ENCODE assay signal across 16 cellular contexts in genomic region chr1:237309595-237310118, GRCh38.
DNase-seq lines count a peak whose midpoint lies in the region; ATAC-seq and TF ChIP-seq lines count a peak whose summit lies in the region.
"Had no signal": no experiment of that assay in that cellular context is flagged by ENCODE, and none has a peak within 500 bp of the region (broad histone marks: within the 10 kb centered on the region; RNA-seq: fewer than 3 reads in every experiment).

No MANE protein-coding gene starts in this region.

- H3K4me3 Mint-ChIP-seq in GM23338 (no peak overlapping the region), endodermal cell (no peak overlapping the region)
- H3K4me3 Mint-ChIP-seq: CD14-positive monocyte; CD8-positive, alpha-beta T cell had no signal

- H3K4me3 ChIP-seq in GM23338 (no peak overlapping the region), H7 (ENCODE audit: insufficient read depth, low read depth, low read length) (no peak overlapping the region), endodermal cell (ENCODE audit: low read length) (no peak overlapping the region), right cardiac atrium (ENCODE audit: low read length) (no peak overlapping the region)
- H3K4me3 ChIP-seq: A549 had no signal

- H4K20me1 ChIP-seq in GM23338 (replicated peaks; ENCODE audit: insufficient read depth), result no peaks in the 10 kb centered on the region

- H3K9ac ChIP-seq in endodermal cell (ENCODE audit: extremely low read depth, low read length, poor library complexity, severe bottlenecking), result no peak overlapping the region

- TF ChIP-seq POLR2A in GM18505 (IDR thresholded peaks at IDR 0.05; ENCODE audit: borderline replicate concordance, extremely low read depth, insufficient read depth, insufficient read length), result no peak

- H3K4me1 ChIP-seq in GM23338 (ENCODE audit: insufficient read depth) (0 out of 2 replicates have a peak, but pooled peaks cover 6% of the 10 kb centered on the region), endodermal cell (ENCODE audit: control insufficient read depth, insufficient read depth, low read length) (peaks cover 3% of the 10 kb centered on the region), right cardiac atrium (ENCODE audit: control insufficient read depth, insufficient read depth, low read length) (no peaks in the 10 kb centered on the region)
- H3K4me1 ChIP-seq: A549 had no signal

- H3K27me3 Mint-ChIP-seq in GM23338 (ENCODE audit: insufficient read depth, low read depth, poor library complexity) (peaks cover 4% of the 10 kb centered on the region), endodermal cell (ENCODE audit: insufficient read depth) (no peaks in the 10 kb centered on the region)

- peaks cover 4% of the 10 kb centered on the region; the same call in 1 of the 3 replicates for H3K36me3 Mint-ChIP-seq in GM23338 (ENCODE audit: low read depth)
- H3K36me3 Mint-ChIP-seq in endodermal cell (ENCODE audit: low read depth), result peaks cover 5% of the 10 kb centered on the region
- H3K36me3 Mint-ChIP-seq: CD14-positive monocyte; CD8-positive, alpha-beta T cell had no signal

- no peaks in the 10 kb centered on the region for H3K79me2 ChIP-seq in GM23338 (replicated peaks; ENCODE audit: insufficient read depth)

- H3K27ac ChIP-seq in GM23338 (ENCODE audit: low read depth) (no peak overlapping the region), endodermal cell (ENCODE audit: low read depth, low read length) (no peak overlapping the region), right cardiac atrium (ENCODE audit: low read length) (no peak overlapping the region)
- H3K27ac ChIP-seq: A549 had no signal

- no peak overlapping the region for H2AFZ ChIP-seq in GM23338

- H3K27ac Mint-ChIP-seq in GM23338 (no peak overlapping the region), endodermal cell (no peak overlapping the region)
- H3K27ac Mint-ChIP-seq: CD14-positive monocyte; CD8-positive, alpha-beta T cell had no signal

- DNase-seq in GM23338 (ENCODE audit: low spot score) (peak; percentile 15), H7 (peak; percentile 3), endodermal cell (peak; percentile 64), right cardiac atrium (peak; percentile 15 to 61 (median 52)), DMS53 treated with DMSO at 0.1 percent for 48 hours (lab: John Stamatoyannopoulos, UW; ENCODE audit: unreplicated experiment) (no peak), NCI-H345 treated with DMSO at 0.1 percent for 48 hours (lab: John Stamatoyannopoulos, UW; ENCODE audit: unreplicated experiment) (no peak)
- DNase-seq: BE2C; CD8-positive, alpha-beta T cell; COR-L47; DMS153; DND-41; GDM1; IMR-90 had no signal

- 89 to 100% methylated on average over 3 to 32 of the region's 32 CpGs for WGBS in endodermal cell (ENCODE audit: insufficient coverage in 1 of 2, insufficient read length in 1 of 2), 2 experiments
- WGBS in right cardiac atrium, result 90% methylated on average over 32 of the region's 32 CpGs

- TF ChIP-seq CTCF in GM23338 (conservative IDR thresholded peaks at IDR 0.05; ENCODE audit: low read depth in 2 of 2) (no peak), endodermal cell (conservative IDR thresholded peaks at IDR 0.05) (no peak)

- intact Hi-C loops in right cardiac atrium (cut with DNase I), result no loop called here

- H3K4me2 ChIP-seq in GM23338, result no peak overlapping the region
- H3K4me2 ChIP-seq: A549 had no signal

- no peaks in the 10 kb centered on the region for H3F3A ChIP-seq in GM23338 (replicated peaks; ENCODE audit: low read depth)

- peaks cover 7% of the 10 kb centered on the region for H3K9me3 ChIP-seq in endodermal cell (ENCODE audit: control insufficient read depth, low read length)
- no peaks in the 10 kb centered on the region for H3K9me3 ChIP-seq in right cardiac atrium (ENCODE audit: control insufficient read depth, low read length)
- H3K9me3 ChIP-seq: A549, BE2C had no signal

- H3K9me3 Mint-ChIP-seq in GM23338 (peaks cover 8% of the 10 kb centered on the region; the same call in 2 of the 3 replicates), endodermal cell (peaks cover 10% of the 10 kb centered on the region)

- H3K4me1 Mint-ChIP-seq in GM23338 (0 out of 3 replicates have a peak, but pooled peaks cover 3% of the 10 kb centered on the region), endodermal cell (peaks cover 9% of the 10 kb centered on the region)
- H3K4me1 Mint-ChIP-seq: CD14-positive monocyte had no signal

- H3K9me2 ChIP-seq in GM23338 (ENCODE audit: insufficient read depth), result no peaks in the 10 kb centered on the region

- ATAC-seq in GM23338, result peak; percentile 39; the same call in 2 of the 3 replicates
- ATAC-seq in right cardiac atrium, result peak; percentile 45 to 57
- no peak for ATAC-seq in GM18505 (IDR thresholded peaks at IDR 0.05; ENCODE audit: unreplicated experiment)
- ATAC-seq: A549; CD8-positive, alpha-beta T cell had no signal

- H3K27me3 ChIP-seq in GM23338 (ENCODE audit: insufficient read depth) (no peaks in the 10 kb centered on the region), H7 (ENCODE audit: control insufficient read depth, insufficient read depth, low read length) (no peaks in the 10 kb centered on the region), endodermal cell (ENCODE audit: control insufficient read depth, insufficient read depth, low read length, poor library complexity, severe bottlenecking) (no peaks in the 10 kb centered on the region), right cardiac atrium (ENCODE audit: control insufficient read depth, insufficient read depth) (no peaks in the 10 kb centered on the region)
- H3K27me3 ChIP-seq: BE2C had no signal

- no peaks in the 10 kb centered on the region for H3K36me3 ChIP-seq in GM23338 (ENCODE audit: insufficient read depth)
- no peaks in the 10 kb centered on the region for H3K36me3 ChIP-seq in H7 (replicated peaks; ENCODE audit: control insufficient read depth, insufficient read depth, low read length)
- H3K36me3 ChIP-seq in endodermal cell (ENCODE audit: control insufficient read depth, insufficient read depth, low read length), result no peaks in the 10 kb centered on the region
- H3K36me3 ChIP-seq: BE2C had no signal

TF ChIP-seq in GM23338, 12 proteins besides CTCF, POLR2A, EP300 and RAD21 (continues in another document):
- TF ChIP-seq, protein P1, sequence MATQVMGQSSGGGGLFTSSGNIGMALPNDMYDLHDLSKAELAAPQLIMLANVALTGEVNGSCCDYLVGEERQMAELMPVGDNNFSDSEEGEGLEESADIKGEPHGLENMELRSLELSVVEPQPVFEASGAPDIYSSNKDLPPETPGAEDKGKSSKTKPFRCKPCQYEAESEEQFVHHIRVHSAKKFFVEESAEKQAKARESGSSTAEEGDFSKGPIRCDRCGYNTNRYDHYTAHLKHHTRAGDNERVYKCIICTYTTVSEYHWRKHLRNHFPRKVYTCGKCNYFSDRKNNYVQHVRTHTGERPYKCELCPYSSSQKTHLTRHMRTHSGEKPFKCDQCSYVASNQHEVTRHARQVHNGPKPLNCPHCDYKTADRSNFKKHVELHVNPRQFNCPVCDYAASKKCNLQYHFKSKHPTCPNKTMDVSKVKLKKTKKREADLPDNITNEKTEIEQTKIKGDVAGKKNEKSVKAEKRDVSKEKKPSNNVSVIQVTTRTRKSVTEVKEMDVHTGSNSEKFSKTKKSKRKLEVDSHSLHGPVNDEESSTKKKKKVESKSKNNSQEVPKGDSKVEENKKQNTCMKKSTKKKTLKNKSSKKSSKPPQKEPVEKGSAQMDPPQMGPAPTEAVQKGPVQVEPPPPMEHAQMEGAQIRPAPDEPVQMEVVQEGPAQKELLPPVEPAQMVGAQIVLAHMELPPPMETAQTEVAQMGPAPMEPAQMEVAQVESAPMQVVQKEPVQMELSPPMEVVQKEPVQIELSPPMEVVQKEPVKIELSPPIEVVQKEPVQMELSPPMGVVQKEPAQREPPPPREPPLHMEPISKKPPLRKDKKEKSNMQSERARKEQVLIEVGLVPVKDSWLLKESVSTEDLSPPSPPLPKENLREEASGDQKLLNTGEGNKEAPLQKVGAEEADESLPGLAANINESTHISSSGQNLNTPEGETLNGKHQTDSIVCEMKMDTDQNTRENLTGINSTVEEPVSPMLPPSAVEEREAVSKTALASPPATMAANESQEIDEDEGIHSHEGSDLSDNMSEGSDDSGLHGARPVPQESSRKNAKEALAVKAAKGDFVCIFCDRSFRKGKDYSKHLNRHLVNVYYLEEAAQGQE (IDR thresholded peaks at IDR 0.05; ENCODE audit: unreplicated experiment), result no peak
- no peak for TF ChIP-seq ZNF114 (CRISPR knock-in tag; IDR thresholded peaks at IDR 0.05)

Comparison
In these comparisons a context has a peak if more than half of its experiments do, and no peak if none do; other contexts are left out.
1. DNase-seq: peak in GM23338 (single experiment), H7 (single experiment), endodermal cell (single experiment) and right cardiac atrium (3 of 3); none in DMS53 treated with DMSO at 0.1 percent for 48 hours (single experiment) and NCI-H345 treated with DMSO at 0.1 percent for 48 hours (single experiment).